Comparison of ENCODE assay signal across 15 cellular contexts in genomic region chr10:125878957-125879835, GRCh38. TPM values are rescaled to one million over a fixed set of nuclear protein-coding genes. Genes with fewer than 3 reads are reported as not detected.
DNase-seq lines count a peak whose midpoint lies in the region; ATAC-seq and TF ChIP-seq lines count a peak whose summit lies in the region.
"Had no signal": no experiment of that assay in that cellular context is flagged by ENCODE, and none has a peak within 500 bp of the region (broad histone marks: within the 10 kb centered on the region; RNA-seq: fewer than 3 reads in every experiment).

No MANE protein-coding gene starts in this region.

- no peaks in the 10 kb centered on the region for H3K9me2 ChIP-seq in PC-3 (replicated peaks; ENCODE audit: low read length)

- H2AFZ ChIP-seq in PC-3 (ENCODE audit: low read length) (no peak overlapping the region), neuron (ENCODE audit: low read depth, low read length) (no peak overlapping the region)

- intact Hi-C loops in PC-3 (cut with micrococcal nuclease) (no loop called here), left colon (cut with DNase I, micrococcal nuclease) (no loop called here)

- no peaks in the 10 kb centered on the region for H3K27me3 ChIP-seq in PC-3 (ENCODE audit: low read length)
- H3K27me3 ChIP-seq in neuron (ENCODE audit: insufficient read depth, low read length) = no peaks in the 10 kb centered on the region
- H3K27me3 ChIP-seq: upper lobe of left lung had no signal

- H3K9me3 ChIP-seq in PC-3 (ENCODE audit: low read length) (peaks cover 6% of the 10 kb centered on the region; the same call in 1 of the 2 replicates), neuron (ENCODE audit: low read length) (peaks cover 17% of the 10 kb centered on the region)

- DNase-seq in Daoy (ENCODE audit: low read depth) (peak; percentile 84), PC-3 (peak; percentile 92), endothelial cell (ENCODE audit: low spot score) (no peak), T-helper 2 cell (no peak), UCSD-AML1 (lab: John Stamatoyannopoulos, UW; ENCODE audit: unreplicated experiment) (no peak), left colon (no peak)
- no peak for DNase-seq in effector CD4-positive, alpha-beta T cell
- DNase-seq: activated CD4-positive, CD25-positive, alpha-beta regulatory T cell; DMS153; natural killer cell; upper lobe of left lung had no signal

- H3K27me3 Mint-ChIP-seq in endothelial cell (ENCODE audit: unreplicated experiment) = no peaks in the 10 kb centered on the region

- no TSS peak for BruUV-seq in PC-3 (replicated peaks; lab: Mats Ljungman, UMichigan)

- H3K27ac ChIP-seq in PC-3 (ENCODE audit: low read length) = peak overlapping the region; percentile 77
- H3K27ac ChIP-seq: KMS-11, upper lobe of left lung had no signal

- no peaks in the 10 kb centered on the region for H4K20me1 ChIP-seq in PC-3 (ENCODE audit: low read length)

- H3K4me3 ChIP-seq in PC-3 (ENCODE audit: low read length) (no peak overlapping the region), neuron (ENCODE audit: low read length) (peak overlapping the region; percentile 49)
- H3K4me3 ChIP-seq: upper lobe of left lung had no signal

- ATAC-seq in PC-3 (peak; percentile 94), left colon (no peak)
- ATAC-seq: activated naive CD4-positive, alpha-beta T cell treated with anti-CD3 and anti-CD28 coated beads, Interleukin-2, amount 50 U/mL, for 72 hours; natural killer cell had no signal

- peaks cover 10% of the 10 kb centered on the region for H3K4me1 ChIP-seq in PC-3 (ENCODE audit: insufficient read depth, low read length)
- H3K4me1 ChIP-seq in neuron (ENCODE audit: insufficient read depth, low read length) = peaks cover 30% of the 10 kb centered on the region

- H3K4me1 Mint-ChIP-seq in endothelial cell (ENCODE audit: unreplicated experiment) = peaks cover 3% of the 10 kb centered on the region
- H3K4me1 Mint-ChIP-seq: natural killer cell had no signal

- POLR2A ChIA-PET in PC-3 (lab: Charles Lee; ENCODE audit: unreplicated experiment) = no interaction called here

- H3K4me2 ChIP-seq in PC-3 (ENCODE audit: low read length) = peak overlapping the region; percentile 53; the same call in 1 of the 2 replicates
- H3K4me2 ChIP-seq: KMS-11 had no signal

- H3K79me2 ChIP-seq in PC-3 (ENCODE audit: low read length) = peaks cover 12% of the 10 kb centered on the region

- peaks cover 3% of the 10 kb centered on the region for H3F3A ChIP-seq in PC-3 (ENCODE audit: low read length, unreplicated experiment)

- H3K9ac ChIP-seq in PC-3 (ENCODE audit: low read length) = no peak overlapping the region
- H3K9ac ChIP-seq: KMS-11 had no signal

- peaks cover 40% of the 10 kb centered on the region for H3K36me3 Mint-ChIP-seq in endothelial cell (ENCODE audit: low read depth, unreplicated experiment)

- H3K9me3 Mint-ChIP-seq in endothelial cell (ENCODE audit: unreplicated experiment) = no peaks in the 10 kb centered on the region
- H3K9me3 Mint-ChIP-seq: natural killer cell had no signal

- CTCF ChIA-PET in PC-3 (lab: Charles Lee) = no interaction called here

- peak overlapping the region; percentile 51 for H3K4me3 Mint-ChIP-seq in endothelial cell (ENCODE audit: unreplicated experiment)
- H3K4me3 Mint-ChIP-seq: natural killer cell had no signal

- H3K36me3 ChIP-seq in PC-3 (ENCODE audit: low read depth, low read length) (peaks cover 30% of the 10 kb centered on the region), neuron (ENCODE audit: insufficient read depth, low read length) (peaks cover 17% of the 10 kb centered on the region)

- TF ChIP-seq CTCF in PC-3 (conservative IDR thresholded peaks at IDR 0.05; ENCODE audit: low read depth, low read length) = no peak
- TF ChIP-seq CTCF in endothelial cell (IDR thresholded peaks at IDR 0.05; ENCODE audit: unreplicated experiment) = no peak

- no peak overlapping the region for H3K27ac Mint-ChIP-seq in endothelial cell (ENCODE audit: unreplicated experiment)
- H3K27ac Mint-ChIP-seq: activated naive CD4-positive, alpha-beta T cell treated with anti-CD3 and anti-CD28 coated beads, Interleukin-2, amount 50 U/mL, for 72 hours; natural killer cell had no signal

RNA-seq across cellular contexts. Expression of gene DHX32, which starts 1.9 kb away (rescaled TPM):
- total RNA-seq in Daoy (2014; rRNA removed; shearing (Covaris generic)) = 28.1 and 28.5 TPM in 2 replicates
- 31.0 and 38.7 TPM in 2 replicates for total RNA-seq in PC-3 (2014; rRNA removed)
- 54.0 TPM for total RNA-seq in endothelial cell (ENCODE audit: unreplicated experiment)
- total RNA-seq in left colon = 10 to 100 TPM; 78.3 to 78.9 TPM

RNA-seq across cellular contexts. Expression of gene FANK1, which starts 17.2 kb away (rescaled TPM):
- total RNA-seq in Daoy (2014; rRNA removed; shearing (Covaris generic)) = 2.0 and 3.1 TPM in 2 replicates
- total RNA-seq in PC-3 (2014; rRNA removed) = 0.95 and 2.4 TPM in 2 replicates
- 9.4 TPM for total RNA-seq in endothelial cell (ENCODE audit: unreplicated experiment)
- 1 to 10 TPM; 5.9 to 7.1 TPM for total RNA-seq in left colon
- total RNA-seq: natural killer cell, OCI-LY7 had no signal

RNA-seq across cellular contexts. Expression of gene BCCIP, which starts 55.9 kb away (rescaled TPM):
- total RNA-seq in Daoy (2014; rRNA removed; shearing (Covaris generic)) = 116 and 123 TPM in 2 replicates
- total RNA-seq in PC-3 (2014; rRNA removed) = 64.8 and 81.5 TPM in 2 replicates
- total RNA-seq in endothelial cell (ENCODE audit: unreplicated experiment) = 39.4 TPM
- 10 to 100 TPM; 31.4 to 34.4 TPM for total RNA-seq in left colon

RNA-seq across cellular contexts. Expression of gene UROS, which starts 56.1 kb away (rescaled TPM):
- total RNA-seq in Daoy (2014; rRNA removed; shearing (Covaris generic)) = 65.9 and 71.2 TPM in 2 replicates
- 45.6 and 50.6 TPM in 2 replicates for total RNA-seq in PC-3 (2014; rRNA removed)
- total RNA-seq in endothelial cell (ENCODE audit: unreplicated experiment) = 61.5 TPM
- 10 to 100 TPM; 21.7 to 30.5 TPM for total RNA-seq in left colon

Comparison
In these comparisons a context has a peak if more than half of its experiments do, and no peak if none do; other contexts are left out.
1. DNase-seq: peak in Daoy (single experiment) and PC-3 (single experiment); none in endothelial cell (single experiment), T-helper 2 cell (0 of 5), effector CD4-positive, alpha-beta T cell (single experiment), UCSD-AML1 (single experiment) and left colon (0 of 2).